28 cellular contexts compared by ENCODE assay signal in the genomic region with DNA sequence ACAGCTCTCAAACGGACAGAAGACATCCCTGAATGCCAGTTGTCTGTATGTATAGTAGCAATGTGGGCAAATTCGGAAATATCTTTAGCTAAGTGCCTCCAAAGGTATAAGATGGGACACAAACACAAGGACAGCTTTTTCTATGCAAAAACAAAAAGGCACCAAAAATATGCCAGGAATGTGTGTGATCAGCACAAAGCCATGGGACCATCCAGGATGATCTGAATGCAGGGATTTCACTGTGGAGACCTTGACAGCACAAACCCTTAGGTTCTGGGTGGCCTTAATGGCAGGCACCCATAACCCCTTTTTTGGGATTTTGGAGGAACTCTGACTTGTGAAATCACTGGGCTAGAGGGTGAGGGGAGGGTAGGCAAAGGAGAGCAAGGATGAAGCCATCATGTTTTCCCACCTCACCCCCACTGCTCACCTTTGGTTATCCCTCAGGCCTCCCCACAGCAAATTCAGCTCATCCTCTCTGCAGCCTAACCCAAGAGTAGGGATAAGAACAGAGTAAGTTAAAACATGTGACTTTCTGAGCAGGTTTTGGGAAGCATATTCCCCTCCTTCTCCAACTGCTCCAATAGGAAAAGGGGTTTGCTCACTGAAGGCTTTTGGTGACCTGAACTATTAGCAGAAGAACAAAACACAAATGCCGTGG.
DNase-seq lines count a peak whose midpoint lies in the region; ATAC-seq and TF ChIP-seq lines count a peak whose summit lies in the region.
"Had no signal": no experiment of that assay in that cellular context is flagged by ENCODE, and none has a peak within 500 bp of the region (broad histone marks: within the 10 kb centered on the region; RNA-seq: fewer than 3 reads in every experiment).

No MANE protein-coding gene starts in this region.

- DNase-seq in H7 (peak; percentile 30), breast epithelium (ENCODE audit: low spot score in 2 of 2) (no peak), mesendoderm (peak; percentile 79), NOMO-1 treated with DMSO at 0.1 percent for 48 hours (lab: John Stamatoyannopoulos, UW; ENCODE audit: unreplicated experiment) (no peak), left ventricle myocardium inferior (no peak)
- no peak for DNase-seq in activated naive CD4-positive, alpha-beta T cell treated with anti-CD3 and anti-CD28 coated beads for 36 hours
- DNase-seq in CD4-positive, alpha-beta T cell: no peak
- DNase-seq: activated CD4-positive, alpha-beta T cell treated with anti-CD3 and anti-CD28 coated beads for 36 hours; activated CD8-positive, alpha-beta T cell treated with anti-CD3 and anti-CD28 coated beads, Interleukin-2, amount 10 ng/mL, durations not matched to agents 7 days and 5 days; AML-193; amygdala; CD8-positive, alpha-beta memory T cell; mesenchymal stem cell; NCI-H187 treated with DMSO at 0.1 percent for 48 hours; NCI-H524; posterior cingulate gyrus; stimulated activated naive CD4-positive, alpha-beta T cell treated with Interleukin-2 at 50 U/mL for 16 hours; T-helper 2 cell had no signal

- H3K27ac ChIP-seq in BLaER1 (no peak overlapping the region), breast epithelium (peak overlapping the region; percentile 84), mesendoderm (ENCODE audit: low read depth, low read length) (no peak overlapping the region), left ventricle myocardium inferior (replicated peaks) (no peak overlapping the region)
- no peak overlapping the region for H3K27ac ChIP-seq in CD4-positive, alpha-beta T cell (ENCODE audit: low read depth, low read length)
- H3K27ac ChIP-seq: A549, gastroesophageal sphincter, right atrium auricular region had no signal

- POLR2A ChIA-PET in CD4-positive, alpha-beta T cell (lab: Charles Lee): no interaction called here

- no peaks in the 10 kb centered on the region for H3K9me3 Mint-ChIP-seq in activated naive CD4-positive, alpha-beta T cell treated with anti-CD3 and anti-CD28 coated beads for 36 hours
- no peaks in the 10 kb centered on the region for H3K9me3 Mint-ChIP-seq in CD4-positive, alpha-beta T cell
- H3K9me3 Mint-ChIP-seq: activated naive CD4-positive, alpha-beta T cell treated with anti-CD3 and anti-CD28 coated beads, Interleukin-2, amount 50 U/mL, for 72 hours; activated T-helper 2 cell treated with anti-CD3 and anti-CD28 coated beads, Interferon-gamma antibody, Interleukin-2, Interleukin-4, amounts not matched to agents 10 μg/mL and 5 μg/mL and 100 μg/mL, durations not matched to agents 14 hours and 24 hours and 36 hours; CD8-positive, alpha-beta memory T cell had no signal

- peaks cover 49% of the 10 kb centered on the region for H3K4me1 ChIP-seq in BLaER1
- H3K4me1 ChIP-seq in breast epithelium: peaks cover 0 to 6% of the 10 kb centered on the region in 2 donors
- H3K4me1 ChIP-seq in mesendoderm (ENCODE audit: control insufficient read depth, low read depth, low read length): peaks cover 18% of the 10 kb centered on the region
- peaks cover 7% of the 10 kb centered on the region for H3K4me1 ChIP-seq in left ventricle myocardium inferior
- H3K4me1 ChIP-seq: A549 had no signal

- H3K56ac ChIP-seq in mesendoderm (ENCODE audit: low read length): no peak overlapping the region

- H3K27me3 ChIP-seq in BLaER1 (no peaks in the 10 kb centered on the region), H7 (ENCODE audit: control insufficient read depth, insufficient read depth, low read length) (no peaks in the 10 kb centered on the region), breast epithelium (no peaks in the 10 kb centered on the region), mesendoderm (ENCODE audit: insufficient read depth, low read length, poor library complexity) (no peaks in the 10 kb centered on the region), left ventricle myocardium inferior (ENCODE audit: low read depth) (no peaks in the 10 kb centered on the region)
- no peaks in the 10 kb centered on the region for H3K27me3 ChIP-seq in CD4-positive, alpha-beta T cell (ENCODE audit: control insufficient read depth, insufficient read depth, low read length)
- H3K27me3 ChIP-seq: gastroesophageal sphincter, right atrium auricular region had no signal

- H4K8ac ChIP-seq in mesendoderm (ENCODE audit: low read depth, low read length): no peak overlapping the region

- no peaks in the 10 kb centered on the region for H3K79me2 ChIP-seq in mesendoderm (ENCODE audit: control insufficient read depth, insufficient read depth, low read length)

- H3K4me3 ChIP-seq in BLaER1 (no peak overlapping the region), H7 (ENCODE audit: insufficient read depth, low read depth, low read length) (no peak overlapping the region), breast epithelium (no peak overlapping the region), mesendoderm (ENCODE audit: low read length) (no peak overlapping the region), left ventricle myocardium inferior (no peak overlapping the region)
- H3K4me3 ChIP-seq: A549, gastroesophageal sphincter, K562, right atrium auricular region, smooth muscle cell had no signal

- H2BK120ac ChIP-seq in mesendoderm (ENCODE audit: low read depth, low read length): no peak overlapping the region

- no peak overlapping the region for H2BK15ac ChIP-seq in mesendoderm (replicated peaks; ENCODE audit: low read depth)

- CTCF ChIA-PET in activated naive CD4-positive, alpha-beta T cell treated with anti-CD3 and anti-CD28 coated beads for 36 hours (lab: Charles Lee): no interaction called here
- CTCF ChIA-PET in CD4-positive, alpha-beta T cell (lab: Charles Lee): no interaction called here

- H3K4ac ChIP-seq in mesendoderm (ENCODE audit: low read depth, low read length): peak overlapping the region; percentile 71

- no CpG with 5 or more reads among the region's 3 CpGs for WGBS in mesendoderm (ENCODE audit: extremely low coverage, insufficient coverage, low lambda C conversion rate)

- H3K9me3 ChIP-seq in BLaER1: no peaks in the 10 kb centered on the region
- no peaks in the 10 kb centered on the region for H3K9me3 ChIP-seq in breast epithelium
- no peaks in the 10 kb centered on the region for H3K9me3 ChIP-seq in CD4-positive, alpha-beta T cell (ENCODE audit: control insufficient read depth, low read length)
- no peaks in the 10 kb centered on the region for H3K9me3 ChIP-seq in left ventricle myocardium inferior (replicated peaks)
- H3K9me3 ChIP-seq: A549, gastroesophageal sphincter, right atrium auricular region had no signal

- H3K27me3 Mint-ChIP-seq in activated naive CD4-positive, alpha-beta T cell treated with anti-CD3 and anti-CD28 coated beads for 36 hours (ENCODE audit: low read depth): peaks cover 2% of the 10 kb centered on the region
- peaks cover 6% of the 10 kb centered on the region for H3K27me3 Mint-ChIP-seq in CD4-positive, alpha-beta T cell

- H2AK5ac ChIP-seq in mesendoderm (ENCODE audit: low read length): no peak overlapping the region

- H3K36me3 ChIP-seq in BLaER1 (no peaks in the 10 kb centered on the region), H7 (replicated peaks; ENCODE audit: control insufficient read depth, insufficient read depth, low read length) (no peaks in the 10 kb centered on the region), breast epithelium (no peaks in the 10 kb centered on the region), mesendoderm (ENCODE audit: control insufficient read depth, insufficient read depth, low read length) (no peaks in the 10 kb centered on the region), left ventricle myocardium inferior (no peaks in the 10 kb centered on the region)
- H3K36me3 ChIP-seq: gastroesophageal sphincter, right atrium auricular region had no signal

- no peak overlapping the region for H2BK5ac ChIP-seq in mesendoderm (ENCODE audit: low read length)

- peak overlapping the region; percentile 50 for H3K4me2 ChIP-seq in BLaER1
- no peak overlapping the region for H3K4me2 ChIP-seq in mesendoderm (ENCODE audit: low read length)
- H3K4me2 ChIP-seq: A549, smooth muscle cell had no signal

- H3K36me3 Mint-ChIP-seq in activated naive CD4-positive, alpha-beta T cell treated with anti-CD3 and anti-CD28 coated beads for 36 hours (ENCODE audit: low read depth): no peaks in the 10 kb centered on the region
- H3K36me3 Mint-ChIP-seq in CD4-positive, alpha-beta T cell (ENCODE audit: low read depth): no peaks in the 10 kb centered on the region
- H3K36me3 Mint-ChIP-seq: activated naive CD4-positive, alpha-beta T cell treated with anti-CD3 and anti-CD28 coated beads, Interleukin-2, amount 50 U/mL, for 72 hours; CD8-positive, alpha-beta memory T cell had no signal

- H3K4me1 Mint-ChIP-seq in activated naive CD4-positive, alpha-beta T cell treated with anti-CD3 and anti-CD28 coated beads for 36 hours (ENCODE audit: low read depth): no peaks in the 10 kb centered on the region
- H3K4me1 Mint-ChIP-seq in CD4-positive, alpha-beta T cell (ENCODE audit: low read depth): no peaks in the 10 kb centered on the region
- H3K4me1 Mint-ChIP-seq: activated CD4-positive, alpha-beta T cell treated with anti-CD3 and anti-CD28 coated beads for 36 hours had no signal

- H3K4me3 Mint-ChIP-seq in activated naive CD4-positive, alpha-beta T cell treated with anti-CD3 and anti-CD28 coated beads for 36 hours: no peak overlapping the region
- H3K4me3 Mint-ChIP-seq in CD4-positive, alpha-beta T cell: no peak overlapping the region
- H3K4me3 Mint-ChIP-seq: activated CD4-positive, alpha-beta T cell treated with anti-CD3 and anti-CD28 coated beads for 36 hours; activated CD8-positive, alpha-beta T cell treated with anti-CD3 and anti-CD28 coated beads, Interleukin-2, amount 10 ng/mL, durations not matched to agents 7 days and 5 days; CD8-positive, alpha-beta memory T cell had no signal

- H3K79me1 ChIP-seq in mesendoderm (ENCODE audit: low read length): no peaks in the 10 kb centered on the region

- TF ChIP-seq POLR2A in breast epithelium (IDR thresholded peaks at IDR 0.05): no peak

- TF ChIP-seq CTCF in breast epithelium (IDR thresholded peaks at IDR 0.05): no peak
- no peak for TF ChIP-seq CTCF in CD4-positive, alpha-beta T cell (IDR thresholded peaks at IDR 0.05)
- no peak for TF ChIP-seq CTCF in left ventricle myocardium inferior (IDR thresholded peaks at IDR 0.05; ENCODE audit: borderline replicate concordance)

- H4K20me1 ChIP-seq in BLaER1: no peaks in the 10 kb centered on the region

- H3K9ac ChIP-seq in BLaER1 (no peak overlapping the region), mesendoderm (ENCODE audit: low read length) (no peak overlapping the region)

- no peak overlapping the region for H4K5ac ChIP-seq in mesendoderm (ENCODE audit: low read length)

- no peak overlapping the region for H3K18ac ChIP-seq in mesendoderm (ENCODE audit: low read length)

- ATAC-seq in CD4-positive, alpha-beta T cell (ENCODE audit: poor library complexity): no peak
- ATAC-seq: A549; activated CD4-positive, alpha-beta T cell treated with anti-CD3 and anti-CD28 coated beads for 36 hours; activated CD8-positive, alpha-beta T cell treated with anti-CD3 and anti-CD28 coated beads, Interleukin-2, amount 10 ng/mL, durations not matched to agents 7 days and 5 days; activated naive CD4-positive, alpha-beta T cell treated with anti-CD3 and anti-CD28 coated beads, Interleukin-2, amount 50 U/mL, for 72 hours; gastroesophageal sphincter; K562; left lobe of liver; Right ventricle myocardium inferior had no signal

- no peak overlapping the region for H3K23ac ChIP-seq in mesendoderm (ENCODE audit: low read length)

- intact Hi-C loops in breast epithelium (cut with DNase I; ENCODE audit: low total_unique reads): no loop called here
- intact Hi-C loops in activated naive CD4-positive, alpha-beta T cell treated with anti-CD3 and anti-CD28 coated beads for 36 hours (cut with micrococcal nuclease): no loop called here
- intact Hi-C loops in CD4-positive, alpha-beta T cell (cut with DNase I, micrococcal nuclease): no loop called here
- intact Hi-C loops in left ventricle myocardium inferior (cut with micrococcal nuclease): no loop called here

- no peak overlapping the region for H3K27ac Mint-ChIP-seq in activated naive CD4-positive, alpha-beta T cell treated with anti-CD3 and anti-CD28 coated beads for 36 hours
- H3K27ac Mint-ChIP-seq in CD4-positive, alpha-beta T cell: no peak overlapping the region
- H3K27ac Mint-ChIP-seq: activated CD4-positive, alpha-beta T cell treated with anti-CD3 and anti-CD28 coated beads for 36 hours; activated CD8-positive, alpha-beta T cell treated with anti-CD3 and anti-CD28 coated beads, Interleukin-2, amount 10 ng/mL, durations not matched to agents 7 days and 5 days; activated naive CD4-positive, alpha-beta T cell treated with anti-CD3 and anti-CD28 coated beads, Interleukin-2, amount 50 U/mL, for 72 hours; activated T-helper 2 cell treated with anti-CD3 and anti-CD28 coated beads, Interferon-gamma antibody, Interleukin-2, Interleukin-4, amounts not matched to agents 10 μg/mL and 5 μg/mL and 100 μg/mL, durations not matched to agents 14 hours and 24 hours and 36 hours; CD8-positive, alpha-beta memory T cell had no signal

Comparison
In these comparisons a context has a peak if more than half of its experiments do, and no peak if none do; other contexts are left out.
1. H3K27ac ChIP-seq: peak in breast epithelium (2 of 2); none in BLaER1 (single experiment), mesendoderm (single experiment), CD4-positive, alpha-beta T cell (single experiment) and left ventricle myocardium inferior (single experiment).
2. DNase-seq: peak in H7 (single experiment) and mesendoderm (single experiment); none in breast epithelium (0 of 2), NOMO-1 treated with DMSO at 0.1 percent for 48 hours (single experiment), activated naive CD4-positive, alpha-beta T cell treated with anti-CD3 and anti-CD28 coated beads for 36 hours (single experiment), CD4-positive, alpha-beta T cell (0 of 10) and left ventricle myocardium inferior (single experiment).